Comparison of ENCODE assay signal across 16 cellular contexts in the genomic region with DNA sequence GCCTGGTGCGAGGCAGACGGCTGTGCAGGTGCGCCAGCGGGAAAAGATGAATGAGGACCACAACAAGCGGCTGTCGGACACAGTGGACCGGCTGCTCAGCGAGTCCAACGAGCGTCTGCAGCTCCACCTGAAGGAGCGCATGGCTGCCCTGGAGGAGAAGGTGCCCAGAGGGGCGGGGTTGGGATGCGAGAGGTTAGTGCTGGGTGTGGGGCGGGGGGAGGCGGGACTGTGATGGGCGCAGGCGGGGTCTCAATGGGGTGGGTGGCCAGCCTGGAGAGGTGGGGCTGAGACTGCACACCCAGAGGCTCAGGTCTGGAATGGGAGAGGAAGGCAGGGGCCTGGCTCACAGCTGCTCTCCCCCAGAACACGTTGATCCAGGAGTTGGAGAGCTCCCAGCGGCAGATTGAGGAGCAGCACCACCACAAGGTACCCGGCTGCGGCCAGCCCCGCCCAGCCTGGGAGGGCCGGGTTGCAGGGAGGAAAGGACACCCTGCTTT. TPM values are rescaled to one million over a fixed set of nuclear protein-coding genes. Genes with fewer than 3 reads are reported as not detected.
DNase-seq lines count a peak whose midpoint lies in the region; ATAC-seq and TF ChIP-seq lines count a peak whose summit lies in the region.
"Had no signal": no experiment of that assay in that cellular context is flagged by ENCODE, and none has a peak within 500 bp of the region (broad histone marks: within the 10 kb centered on the region; RNA-seq: fewer than 3 reads in every experiment).

No MANE protein-coding gene starts in this region.

- intact Hi-C loops in left cardiac atrium (cut with DNase I): no loop called here
- intact Hi-C loops in cardiac septum (cut with DNase I): loop anchor here (10.0 kb wide), 1 partner anchor 286 kb away; no protein-coding TSS in a partner anchor
- intact Hi-C loops in colonic mucosa (cut with DNase I): no loop called here

- H3K27me3 ChIP-seq in kidney epithelial cell (ENCODE audit: control insufficient read depth, insufficient read depth, low read length): peaks cover 9% of the 10 kb centered on the region
- H3K27me3 ChIP-seq in colonic mucosa: no peaks in the 10 kb centered on the region
- H3K27me3 ChIP-seq in tibial nerve: no peaks in the 10 kb centered on the region

- H3K27ac ChIP-seq in colonic mucosa: no peak overlapping the region
- H3K27ac ChIP-seq in tibial nerve: no peak overlapping the region
- H3K27ac ChIP-seq: GM23248 had no signal

- peaks cover 27% of the 10 kb centered on the region for H3K36me3 Mint-ChIP-seq in WTC11

- 75 to 81% methylated on average over 23 of the region's 23 CpGs for WGBS in tibial nerve, 2 donors

- no peak overlapping the region for H3K4me3 Mint-ChIP-seq in WTC11
- H3K4me3 Mint-ChIP-seq: activated CD4-positive, alpha-beta T cell treated with anti-CD3 and anti-CD28 coated beads, Interleukin-2, amount 10 ng/mL, durations not matched to agents 7 days and 5 days; activated T-helper 1 cell treated with anti-CD3 and anti-CD28 coated beads, Interleukin-12 subunit alpha, Interleukin-12 subunit beta, Interleukin-2, Interleukin-4 antibody, amounts not matched to agents 30 ng/mL and 10 ng/mL and 1 ng/mL, durations not matched to agents 14 hours and 24 hours and 36 hours had no signal

- H3K36me3 ChIP-seq in kidney epithelial cell (ENCODE audit: control insufficient read depth, insufficient read depth, low read length): peaks cover 2% of the 10 kb centered on the region
- no peaks in the 10 kb centered on the region for H3K36me3 ChIP-seq in colonic mucosa
- H3K36me3 ChIP-seq in tibial nerve: no peaks in the 10 kb centered on the region

- no peak overlapping the region for H3K9ac ChIP-seq in colonic mucosa (ENCODE audit: low read depth in 2 of 2, low read length in 2 of 2)
- H3K9ac ChIP-seq: GM23248 had no signal

- no peak overlapping the region for H3K27ac Mint-ChIP-seq in WTC11
- H3K27ac Mint-ChIP-seq: activated CD4-positive, alpha-beta T cell treated with anti-CD3 and anti-CD28 coated beads, Interleukin-2, amount 10 ng/mL, durations not matched to agents 7 days and 5 days; activated T-helper 1 cell treated with anti-CD3 and anti-CD28 coated beads, Interleukin-12 subunit alpha, Interleukin-12 subunit beta, Interleukin-2, Interleukin-4 antibody, amounts not matched to agents 30 ng/mL and 10 ng/mL and 1 ng/mL, durations not matched to agents 14 hours and 24 hours and 36 hours had no signal

- peaks cover 34% of the 10 kb centered on the region for H3K4me1 Mint-ChIP-seq in WTC11

- TF ChIP-seq POLR2A in tibial nerve (IDR thresholded peaks at IDR 0.05): no peak
- TF ChIP-seq POLR2A in GM18505 (IDR thresholded peaks at IDR 0.05; ENCODE audit: borderline replicate concordance, extremely low read depth, insufficient read depth, insufficient read length): no peak

- H3K4me3 ChIP-seq in kidney epithelial cell (ENCODE audit: low read depth, low read length): no peak overlapping the region
- no peak overlapping the region for H3K4me3 ChIP-seq in colonic mucosa
- H3K4me3 ChIP-seq in tibial nerve: no peak overlapping the region
- H3K4me3 ChIP-seq: GM23248 had no signal

- no peaks in the 10 kb centered on the region for H3K4me1 ChIP-seq in colonic mucosa
- H3K4me1 ChIP-seq in tibial nerve: no peaks in the 10 kb centered on the region

- POLR2A ChIA-PET in WTC11 (lab: Charles Lee): interaction anchor here (0.6 to 1.3 kb wide), 3 partner anchors 8 to 198 kb away, joined by 3 to 4 read pairs (median 3); no protein-coding TSS in a partner anchor

- ATAC-seq in left cardiac atrium (peak; percentile 35 to 48), WTC11 (peak; percentile 92), GM18505 (IDR thresholded peaks at IDR 0.05; ENCODE audit: unreplicated experiment) (no peak)

- no peaks in the 10 kb centered on the region for H3K9me3 ChIP-seq in colonic mucosa
- no peaks in the 10 kb centered on the region for H3K9me3 ChIP-seq in tibial nerve

- TF ChIP-seq CTCF in WTC11 (IDR thresholded peaks at IDR 0.05) (no peak), kidney epithelial cell (IDR thresholded peaks at IDR 0.05; ENCODE audit: insufficient read depth, low read length, poor library complexity, severe bottlenecking) (peak; percentile 23), colonic mucosa (IDR thresholded peaks at IDR 0.05) (no peak), tibial nerve (IDR thresholded peaks at IDR 0.05) (no peak)

- TF ChIP-seq EP300 in tibial nerve (IDR thresholded peaks at IDR 0.05): no peak

- DNase-seq in left cardiac atrium (no peak), cardiac septum (ENCODE audit: low spot score) (no peak), WTC11 (ENCODE audit: low spot score) (peak; percentile 76), kidney epithelial cell (ENCODE audit: low read depth) (no peak), epidermal melanocyte (ENCODE audit: insufficient read length, low spot score) (no peak), colonic mucosa (no peak), tibial nerve (ENCODE audit: low spot score in 2 of 2) (no peak)
- DNase-seq: activated CD4-positive, alpha-beta T cell treated with anti-CD3 and anti-CD28 coated beads, Interleukin-2, amount 10 ng/mL, durations not matched to agents 7 days and 5 days; GM23248; head of caudate nucleus; MV-4-11; T-helper 1 cell had no signal

- no peaks in the 10 kb centered on the region for H3K9me3 Mint-ChIP-seq in WTC11
- H3K9me3 Mint-ChIP-seq: activated CD4-positive, alpha-beta T cell treated with anti-CD3 and anti-CD28 coated beads, Interleukin-2, amount 10 ng/mL, durations not matched to agents 7 days and 5 days; activated T-helper 1 cell treated with anti-CD3 and anti-CD28 coated beads, Interleukin-12 subunit alpha, Interleukin-12 subunit beta, Interleukin-2, Interleukin-4 antibody, amounts not matched to agents 30 ng/mL and 10 ng/mL and 1 ng/mL, durations not matched to agents 14 hours and 24 hours and 36 hours had no signal

- no peaks in the 10 kb centered on the region for H3K27me3 Mint-ChIP-seq in WTC11 (ENCODE audit: low read depth)
- H3K27me3 Mint-ChIP-seq: activated CD4-positive, alpha-beta T cell treated with anti-CD3 and anti-CD28 coated beads, Interleukin-2, amount 10 ng/mL, durations not matched to agents 7 days and 5 days had no signal

- CTCF ChIA-PET in WTC11 (lab: Charles Lee): interaction anchor here (0.6 to 11.5 kb wide), 40 partner anchors 7 to 602 kb away, joined by 3 to 412 read pairs (median 5); a partner anchor contains a TSS

TF ChIP-seq in WTC11, 78 proteins besides CTCF, POLR2A, EP300 and RAD21 (continues in another document):
- TF ChIP-seq ZNF232 (CRISPR knock-in tag; IDR thresholded peaks at IDR 0.05): no peak
- TF ChIP-seq, protein P1, sequence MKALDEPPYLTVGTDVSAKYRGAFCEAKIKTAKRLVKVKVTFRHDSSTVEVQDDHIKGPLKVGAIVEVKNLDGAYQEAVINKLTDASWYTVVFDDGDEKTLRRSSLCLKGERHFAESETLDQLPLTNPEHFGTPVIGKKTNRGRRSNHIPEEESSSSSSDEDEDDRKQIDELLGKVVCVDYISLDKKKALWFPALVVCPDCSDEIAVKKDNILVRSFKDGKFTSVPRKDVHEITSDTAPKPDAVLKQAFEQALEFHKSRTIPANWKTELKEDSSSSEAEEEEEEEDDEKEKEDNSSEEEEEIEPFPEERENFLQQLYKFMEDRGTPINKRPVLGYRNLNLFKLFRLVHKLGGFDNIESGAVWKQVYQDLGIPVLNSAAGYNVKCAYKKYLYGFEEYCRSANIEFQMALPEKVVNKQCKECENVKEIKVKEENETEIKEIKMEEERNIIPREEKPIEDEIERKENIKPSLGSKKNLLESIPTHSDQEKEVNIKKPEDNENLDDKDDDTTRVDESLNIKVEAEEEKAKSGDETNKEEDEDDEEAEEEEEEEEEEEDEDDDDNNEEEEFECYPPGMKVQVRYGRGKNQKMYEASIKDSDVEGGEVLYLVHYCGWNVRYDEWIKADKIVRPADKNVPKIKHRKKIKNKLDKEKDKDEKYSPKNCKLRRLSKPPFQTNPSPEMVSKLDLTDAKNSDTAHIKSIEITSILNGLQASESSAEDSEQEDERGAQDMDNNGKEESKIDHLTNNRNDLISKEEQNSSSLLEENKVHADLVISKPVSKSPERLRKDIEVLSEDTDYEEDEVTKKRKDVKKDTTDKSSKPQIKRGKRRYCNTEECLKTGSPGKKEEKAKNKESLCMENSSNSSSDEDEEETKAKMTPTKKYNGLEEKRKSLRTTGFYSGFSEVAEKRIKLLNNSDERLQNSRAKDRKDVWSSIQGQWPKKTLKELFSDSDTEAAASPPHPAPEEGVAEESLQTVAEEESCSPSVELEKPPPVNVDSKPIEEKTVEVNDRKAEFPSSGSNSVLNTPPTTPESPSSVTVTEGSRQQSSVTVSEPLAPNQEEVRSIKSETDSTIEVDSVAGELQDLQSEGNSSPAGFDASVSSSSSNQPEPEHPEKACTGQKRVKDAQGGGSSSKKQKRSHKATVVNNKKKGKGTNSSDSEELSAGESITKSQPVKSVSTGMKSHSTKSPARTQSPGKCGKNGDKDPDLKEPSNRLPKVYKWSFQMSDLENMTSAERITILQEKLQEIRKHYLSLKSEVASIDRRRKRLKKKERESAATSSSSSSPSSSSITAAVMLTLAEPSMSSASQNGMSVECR (CRISPR knock-in tag; IDR thresholded peaks at IDR 0.05; ENCODE audit: borderline replicate concordance): no peak

RNA-seq across cellular contexts. Expression of a gene that starts 22.3 kb away (rescaled TPM):
- total RNA-seq in left cardiac atrium (10 to 100 TPM; 16.0 to 16.3 TPM), cardiac septum (46.7 TPM), WTC11 (2021) (21.1 to 24.9 TPM (median 22.7 TPM) in 3 replicates), kidney epithelial cell (0.13 and 0.62 TPM in 2 replicates), colonic mucosa (1 to 10 TPM; 1.6 to 7.3 TPM), tibial nerve (10 to 100 TPM in 1 of 4 donors, under 1 TPM in 3; under 0.01 to 24.6 (median 0.30) TPM)

RNA-seq across cellular contexts. Expression of a gene that starts 37.2 kb away (rescaled TPM):
- total RNA-seq in left cardiac atrium (not detected), cardiac septum (0.16 TPM), WTC11 (2021) (not detected in 3 replicates), kidney epithelial cell (not detected in 2 replicates), colonic mucosa (not detected), tibial nerve (not detected)
- total RNA-seq: activated CD4-positive, alpha-beta T cell treated with anti-CD3 and anti-CD28 coated beads, Interleukin-2, amount 10 ng/mL, durations not matched to agents 7 days and 5 days; activated T-helper 1 cell treated with anti-CD3 and anti-CD28 coated beads, Interleukin-12 subunit alpha, Interleukin-12 subunit beta, Interleukin-2, Interleukin-4 antibody, amounts not matched to agents 30 ng/mL and 10 ng/mL and 1 ng/mL, durations not matched to agents 14 hours and 24 hours and 36 hours; astrocyte; GM23248; HT1080 had no signal

RNA-seq across cellular contexts. Expression of a gene that starts 41.4 kb away (rescaled TPM):
- total RNA-seq in left cardiac atrium (10 to 100 TPM; 25.1 to 31.8 TPM), cardiac septum (27.7 TPM), WTC11 (2021) (97.4 to 108 TPM (median 99.8 TPM) in 3 replicates), kidney epithelial cell (81.9 and 83.2 TPM in 2 replicates), colonic mucosa (100 to 1,000 TPM; 117 to 134 TPM), tibial nerve (10 to 100 TPM; 64.3 to 80.6 (median 74.7) TPM)
